12 cellular contexts compared by ENCODE assay signal in genomic region chrX:150926304-150926703, GRCh38.
"Had no signal": no experiment of that assay in that cellular context is flagged by ENCODE, and none has a peak within 500 bp of the region (broad histone marks: within the 10 kb centered on the region; RNA-seq: fewer than 3 reads in every experiment).

No MANE protein-coding gene starts in this region.

- H3K4me3 Mint-ChIP-seq: activated naive CD4-positive, alpha-beta T cell treated with anti-CD3 and anti-CD28 coated beads, Interleukin-2, amount 10 ng/mL, durations not matched to agents 7 days and 5 days; naive thymus-derived CD8-positive, alpha-beta T cell; stimulated activated naive B cell treated with anti-CD40 and anti-IgM and Interleukin-4, amounts not matched to agents 10 μg/mL and 1 μg/mL and 100 μg/mL, for 72 hours had no signal

- H2AFZ ChIP-seq: hepatocyte, parathyroid adenoma had no signal

- H3K36me3 ChIP-seq: tibial artery, vagina had no signal

- H3K9me3 ChIP-seq: tibial artery, vagina had no signal

- H3K36me3 Mint-ChIP-seq: activated naive CD4-positive, alpha-beta T cell treated with anti-CD3 and anti-CD28 coated beads, Interleukin-2, amount 10 ng/mL, durations not matched to agents 7 days and 5 days; stimulated activated naive B cell treated with anti-CD40 and anti-IgM and Interleukin-4, amounts not matched to agents 10 μg/mL and 1 μg/mL and 100 μg/mL, for 72 hours had no signal

- H3K79me2 ChIP-seq: hepatocyte, parathyroid adenoma had no signal

- H3K9ac ChIP-seq: parathyroid adenoma had no signal

- H3K27ac ChIP-seq: hepatocyte, parathyroid adenoma, tibial artery, vagina had no signal

- DNase-seq: activated CD4-positive, alpha-beta T cell treated with anti-CD3 and anti-CD28 coated beads for 1 hour; activated CD4-positive, alpha-beta T cell treated with anti-CD3 and anti-CD28 coated beads, Interleukin-2, amount 50 U/mL, for 48 hours; activated naive CD4-positive, alpha-beta T cell treated with anti-CD3 and anti-CD28 coated beads, Interleukin-2, amount 10 ng/mL, durations not matched to agents 7 days and 5 days; naive thymus-derived CD8-positive, alpha-beta T cell; stimulated activated CD4-positive, alpha-beta T cell treated with anti-CD3 and anti-CD28 coated beads, Interleukin-15, amount 100 ng/mL, for 24 hours; stimulated activated CD4-positive, alpha-beta T cell treated with anti-CD3 and anti-CD28 coated beads, Interleukin-4, amount 100 ng/mL, for 1 hour; stimulated activated naive B cell treated with anti-CD40 and anti-IgM and Interleukin-4, amounts not matched to agents 10 μg/mL and 1 μg/mL and 100 μg/mL, for 72 hours; T-helper 9 cell; tibial artery had no signal

- H3K4me3 ChIP-seq: hepatocyte, tibial artery, vagina had no signal

- H3K27me3 ChIP-seq: hepatocyte, tibial artery, vagina had no signal

- H3K4me2 ChIP-seq: hepatocyte had no signal

- H3K27me3 Mint-ChIP-seq: naive thymus-derived CD8-positive, alpha-beta T cell had no signal

- ATAC-seq: naive thymus-derived CD8-positive, alpha-beta T cell; stimulated activated naive B cell treated with anti-CD40 and anti-IgM and Interleukin-4, amounts not matched to agents 10 μg/mL and 1 μg/mL and 100 μg/mL, for 72 hours had no signal

- H3K27ac Mint-ChIP-seq: activated naive CD4-positive, alpha-beta T cell treated with anti-CD3 and anti-CD28 coated beads, Interleukin-2, amount 10 ng/mL, durations not matched to agents 7 days and 5 days; naive thymus-derived CD8-positive, alpha-beta T cell; stimulated activated naive B cell treated with anti-CD40 and anti-IgM and Interleukin-4, amounts not matched to agents 10 μg/mL and 1 μg/mL and 100 μg/mL, for 72 hours had no signal

- H3K4me1 ChIP-seq: parathyroid adenoma, tibial artery, vagina had no signal

- H3K9me3 Mint-ChIP-seq: activated naive CD4-positive, alpha-beta T cell treated with anti-CD3 and anti-CD28 coated beads, Interleukin-2, amount 10 ng/mL, durations not matched to agents 7 days and 5 days; naive thymus-derived CD8-positive, alpha-beta T cell; stimulated activated naive B cell treated with anti-CD40 and anti-IgM and Interleukin-4, amounts not matched to agents 10 μg/mL and 1 μg/mL and 100 μg/mL, for 72 hours had no signal

- H3K4me1 Mint-ChIP-seq: activated naive CD4-positive, alpha-beta T cell treated with anti-CD3 and anti-CD28 coated beads, Interleukin-2, amount 10 ng/mL, durations not matched to agents 7 days and 5 days; naive thymus-derived CD8-positive, alpha-beta T cell; stimulated activated naive B cell treated with anti-CD40 and anti-IgM and Interleukin-4, amounts not matched to agents 10 μg/mL and 1 μg/mL and 100 μg/mL, for 72 hours had no signal
